In the genomic region with DNA sequence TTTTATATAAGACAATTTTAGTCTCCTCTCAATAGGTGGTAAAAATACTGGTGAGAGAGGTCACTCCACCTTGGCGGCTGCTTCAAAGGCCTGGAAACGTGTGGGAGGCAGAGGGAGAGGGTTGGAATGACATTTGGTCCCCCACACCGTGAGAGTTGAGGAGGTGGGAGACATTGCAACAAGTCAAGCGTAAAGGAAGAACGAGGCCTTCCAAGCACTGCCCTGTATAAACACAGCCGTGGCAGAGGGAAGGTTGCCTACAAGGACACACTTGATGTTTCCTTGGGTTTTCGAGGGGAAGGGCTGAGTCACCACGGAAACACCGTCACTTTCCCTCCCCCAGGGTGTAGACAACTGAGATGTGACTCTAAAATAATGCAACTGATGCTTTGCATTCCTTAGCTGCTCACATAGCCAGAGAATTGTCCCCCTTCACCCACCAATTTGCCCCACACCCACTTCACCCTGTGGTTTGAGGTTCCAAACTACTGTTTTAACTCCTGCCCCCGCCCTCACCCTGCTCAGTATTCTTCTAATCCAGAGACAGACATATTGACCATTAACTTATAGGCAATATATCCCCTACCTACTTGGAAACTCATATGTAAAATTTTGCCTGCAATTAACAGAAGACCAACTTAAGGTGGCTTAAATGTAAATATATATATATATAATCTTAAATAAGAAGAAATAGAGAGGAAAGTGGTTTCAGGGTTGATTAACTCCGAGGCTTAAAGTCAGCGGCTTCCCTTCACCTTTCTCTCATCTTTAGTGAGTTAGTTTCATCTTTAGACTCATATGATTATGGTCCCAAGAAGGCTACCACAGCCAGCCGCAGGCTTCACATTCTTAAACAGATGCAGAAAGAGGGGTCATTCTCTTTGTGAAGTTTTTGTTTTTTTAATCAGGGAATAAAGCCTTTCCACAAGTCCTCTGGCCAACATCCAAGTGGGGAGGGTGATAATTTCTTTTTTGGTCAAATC, we compare ENCODE assay signal across 13 cellular contexts. TPM values are rescaled to one million over a fixed set of nuclear protein-coding genes. Genes with fewer than 3 reads are reported as not detected.
DNase-seq lines count a peak whose midpoint lies in the region; ATAC-seq and TF ChIP-seq lines count a peak whose summit lies in the region.
"Had no signal": no experiment of that assay in that cellular context is flagged by ENCODE, and none has a peak within 500 bp of the region (broad histone marks: within the 10 kb centered on the region; RNA-seq: fewer than 3 reads in every experiment).

No MANE protein-coding gene starts in this region.

- H3K27ac ChIP-seq in A673 (ENCODE audit: low read depth, low read length, poor library complexity, severe bottlenecking): no peak overlapping the region
- H3K27ac ChIP-seq: colonic mucosa, skin epidermis had no signal

- H3K27me3 ChIP-seq in A673 (replicated peaks; ENCODE audit: insufficient read depth, low read depth, low read length, poor library complexity): peaks cover 45% of the 10 kb centered on the region
- H3K27me3 ChIP-seq: colonic mucosa had no signal

- no peaks in the 10 kb centered on the region for H3K36me3 ChIP-seq in A673 (ENCODE audit: insufficient read depth, low read length, poor library complexity, severe bottlenecking)
- H3K36me3 ChIP-seq: colonic mucosa had no signal

- H3K4me1 ChIP-seq in A673 (ENCODE audit: insufficient read depth, low read length, poor library complexity, severe bottlenecking): no peaks in the 10 kb centered on the region
- H3K4me1 ChIP-seq: colonic mucosa had no signal

- TF ChIP-seq CTCF in A673 (conservative IDR thresholded peaks at IDR 0.05; ENCODE audit: low read depth, low read length) (no peak), NB4 (IDR thresholded peaks at IDR 0.05; ENCODE audit: low read depth, low read length) (no peak), epithelial cell of proximal tubule (conservative IDR thresholded peaks at IDR 0.05; ENCODE audit: low read depth, low read length) (no peak)

- POLR2A ChIA-PET in A673 (lab: Charles Lee; ENCODE audit: low non-redundant PET): no interaction called here

- no peaks in the 10 kb centered on the region for H3K9me3 ChIP-seq in A673 (ENCODE audit: low read depth, low read length, poor library complexity, severe bottlenecking)
- H3K9me3 ChIP-seq: colonic mucosa had no signal

- ATAC-seq in GM19463 (IDR thresholded peaks at IDR 0.05; ENCODE audit: unreplicated experiment): peak; percentile 69
- ATAC-seq in HG03439 (IDR thresholded peaks at IDR 0.05; ENCODE audit: unreplicated experiment): no peak

- H3K4me3 ChIP-seq in A673 (ENCODE audit: low read depth, low read length, poor library complexity, severe bottlenecking) (no peak overlapping the region), NB4 (ENCODE audit: low read depth, low read length) (no peak overlapping the region), epithelial cell of proximal tubule (ENCODE audit: low read depth, low read length) (no peak overlapping the region)
- H3K4me3 ChIP-seq: colonic mucosa, skin epidermis had no signal

- intact Hi-C loops in A673 (cut with micrococcal nuclease; ENCODE audit: unreplicated experiment): no loop called here

- BruUV-seq in A673 (replicated peaks; lab: Mats Ljungman, UMichigan): no TSS peak

- CTCF ChIA-PET in A673 (lab: Charles Lee): no interaction called here

- peak; percentile 37 for DNase-seq in A673 (ENCODE audit: low spot score)
- peak; percentile 1 for DNase-seq in NB4 (ENCODE audit: low read depth)
- DNase-seq in epithelial cell of proximal tubule (ENCODE audit: low read depth): peak; percentile 56
- DNase-seq in GDM1 (lab: John Stamatoyannopoulos, UW): no peak
- DNase-seq in NCI-H2029 treated with DMSO at 0.1 percent for 48 hours (lab: John Stamatoyannopoulos, UW): no peak
- no peak for DNase-seq in DMS53 treated with DMSO at 0.1 percent for 48 hours (lab: John Stamatoyannopoulos, UW; ENCODE audit: unreplicated experiment)
- DNase-seq: colonic mucosa, glutamatergic neuron, NCI-H1417 had no signal

- TF ChIP-seq POLR2A in NB4 (IDR thresholded peaks at IDR 0.05; ENCODE audit: extremely low read depth, insufficient read length): no peak

RNA-seq across cellular contexts. Expression of gene BDNF, which starts 54.1 kb away (rescaled TPM):
- total RNA-seq in A673 (2021) (0.07 and 0.09 TPM in 2 replicates), epithelial cell of proximal tubule (5.8 and 9.5 TPM in 2 replicates)
- total RNA-seq: OCI-LY7 had no signal

Comparison
In these comparisons a context has a peak if more than half of its experiments do, and no peak if none do; other contexts are left out.
1. DNase-seq: peak in A673 (single experiment), NB4 (single experiment) and epithelial cell of proximal tubule (single experiment); none in GDM1 (single experiment), NCI-H2029 treated with DMSO at 0.1 percent for 48 hours (single experiment) and DMS53 treated with DMSO at 0.1 percent for 48 hours (single experiment).